In genomic region chr9:41358682-41359081, GRCh38 we compare ENCODE assay signal across 7 cellular contexts.
A peak's percentile ranks its signal among the peaks of the same experiment; 100 is the strongest.
DNase-seq lines count a peak whose midpoint lies in the region; ATAC-seq and TF ChIP-seq lines count a peak whose summit lies in the region.
"Not testable (repeated sequence)": the region's sequence is repeated elsewhere in the genome, so short reads cannot be mapped to it uniquely, and the experiment has no call there.

No MANE protein-coding gene starts in this region.

- H3K27ac Mint-ChIP-seq in activated naive CD8-positive, alpha-beta T cell treated with anti-CD3 and anti-CD28 coated beads, Interleukin-2, amount 10 ng/mL, durations not matched to agents 7 days and 5 days = peak overlapping the region; percentile 98

- not testable (repeated sequence) for H3K4me1 ChIP-seq in mucosa of rectum (ENCODE audit: control insufficient read depth in 2 of 2, insufficient read depth in 2 of 2, low read length in 2 of 2)

- POLR2A ChIA-PET in activated naive CD8-positive, alpha-beta T cell treated with anti-CD3 and anti-CD28 coated beads, Interleukin-2, amount 10 ng/mL, durations not matched to agents 7 days and 5 days (lab: Charles Lee) = not testable (repeated sequence)

- not testable (repeated sequence) for H3K36me3 Mint-ChIP-seq in activated naive CD8-positive, alpha-beta T cell treated with anti-CD3 and anti-CD28 coated beads, Interleukin-2, amount 10 ng/mL, durations not matched to agents 7 days and 5 days

- not testable (repeated sequence) for H3K27me3 Mint-ChIP-seq in activated naive CD8-positive, alpha-beta T cell treated with anti-CD3 and anti-CD28 coated beads, Interleukin-2, amount 10 ng/mL, durations not matched to agents 7 days and 5 days

- ATAC-seq in activated naive CD8-positive, alpha-beta T cell treated with anti-CD3 and anti-CD28 coated beads, Interleukin-2, amount 10 ng/mL, durations not matched to agents 7 days and 5 days (ENCODE audit: low read depth) = not testable (repeated sequence)

- H3K4me3 ChIP-seq in mucosa of rectum (ENCODE audit: low read length in 2 of 2) = peak overlapping the region; percentile 78 to 87

- H3K36me3 ChIP-seq in mucosa of rectum (ENCODE audit: control insufficient read depth in 2 of 2, insufficient read depth in 2 of 2, low read length in 2 of 2) = not testable (repeated sequence)

- H3K27ac ChIP-seq in VCaP (peak overlapping the region; percentile 47; the same call in 1 of the 2 replicates), mucosa of rectum (ENCODE audit: low read depth in 2 of 2, low read length in 2 of 2) (peak overlapping the region; percentile 47 to 61)

- H3K9ac ChIP-seq in mucosa of rectum (ENCODE audit: low read depth in 1 of 2, low read length in 2 of 2) = peak overlapping the region; percentile 52 to 69

- H3K9me3 ChIP-seq in mucosa of rectum (ENCODE audit: control insufficient read depth in 2 of 2, low read length in 2 of 2) = not testable (repeated sequence)

- not testable (repeated sequence) for H3K27me3 ChIP-seq in mucosa of rectum (ENCODE audit: control insufficient read depth in 2 of 2, insufficient read depth in 2 of 2, low read length in 2 of 2)

- DNase-seq in H4 (ENCODE audit: low spot score) = peak; percentile 51
- DNase-seq in NCI-H446 treated with DMSO at 0.1 percent for 48 hours (lab: John Stamatoyannopoulos, UW) = peak; percentile 11
- peak; percentile 87 for DNase-seq in activated naive CD8-positive, alpha-beta T cell treated with anti-CD3 and anti-CD28 coated beads, Interleukin-2, amount 10 ng/mL, durations not matched to agents 7 days and 5 days
- DNase-seq in fibroblast of the conjunctiva (ENCODE audit: low read depth) = peak; percentile 16
- DNase-seq in stimulated activated CD4-positive, alpha-beta T cell treated with anti-CD3 and anti-CD28 coated beads, Interleukin-2, amount 100 ng/mL, for 24 hours = peak; percentile 84 to 87

- peak overlapping the region; percentile 98 for H3K4me3 Mint-ChIP-seq in activated naive CD8-positive, alpha-beta T cell treated with anti-CD3 and anti-CD28 coated beads, Interleukin-2, amount 10 ng/mL, durations not matched to agents 7 days and 5 days

- not testable (repeated sequence) for H3K9me3 Mint-ChIP-seq in activated naive CD8-positive, alpha-beta T cell treated with anti-CD3 and anti-CD28 coated beads, Interleukin-2, amount 10 ng/mL, durations not matched to agents 7 days and 5 days

- TF ChIP-seq CTCF in VCaP (conservative IDR thresholded peaks at IDR 0.05) = not testable (repeated sequence)

- H3K4me1 Mint-ChIP-seq in activated naive CD8-positive, alpha-beta T cell treated with anti-CD3 and anti-CD28 coated beads, Interleukin-2, amount 10 ng/mL, durations not matched to agents 7 days and 5 days = not testable (repeated sequence)

Comparison
In these comparisons a context has a peak if more than half of its experiments do, and no peak if none do; other contexts are left out.
1. DNase-seq: peak in every context shown above with its lines; median percentile 87 in activated naive CD8-positive, alpha-beta T cell treated with anti-CD3 and anti-CD28 coated beads, Interleukin-2, amount 10 ng/mL, durations not matched to agents 7 days and 5 days; 86 in stimulated activated CD4-positive, alpha-beta T cell treated with anti-CD3 and anti-CD28 coated beads, Interleukin-2, amount 100 ng/mL, for 24 hours; 51 in H4; 16 in fibroblast of the conjunctiva; 11 in NCI-H446 treated with DMSO at 0.1 percent for 48 hours.